In the genomic region with DNA sequence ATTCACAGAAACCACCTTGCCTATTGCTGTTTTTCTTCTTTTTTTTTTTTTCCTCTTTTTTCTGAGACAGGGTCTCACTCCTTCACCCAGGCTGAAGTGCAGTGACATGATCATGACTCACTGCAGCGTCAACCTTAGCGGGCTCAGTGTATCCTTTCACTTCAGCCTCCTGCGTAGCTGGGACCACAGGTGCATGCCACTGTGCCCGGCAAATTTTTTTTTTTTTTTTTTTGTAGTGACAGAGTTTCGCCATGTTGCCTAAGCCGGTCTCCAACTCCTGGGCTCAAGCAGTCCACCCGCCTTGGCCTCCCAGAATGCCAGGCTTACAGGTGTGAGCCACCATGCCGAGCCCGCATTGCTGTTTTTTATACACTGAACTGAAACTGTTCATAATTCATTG, we compare ENCODE assay signal across 9 cellular contexts. TPM values are rescaled to one million over a fixed set of nuclear protein-coding genes. Genes with fewer than 3 reads are reported as not detected.
DNase-seq lines count a peak whose midpoint lies in the region; ATAC-seq and TF ChIP-seq lines count a peak whose summit lies in the region.
"Had no signal": no experiment of that assay in that cellular context is flagged by ENCODE, and none has a peak within 500 bp of the region (broad histone marks: within the 10 kb centered on the region; RNA-seq: fewer than 3 reads in every experiment).

No MANE protein-coding gene starts in this region.

- H3K4me2 ChIP-seq in IMR-90 (ENCODE audit: low read depth, low read length) (0 out of 2 replicates have a peak overlapping the region, but pooled peaks have one; percentile 35), neural progenitor cell (no peak overlapping the region)

- TF ChIP-seq CTCF in GM12865 (IDR thresholded peaks at IDR 0.05; ENCODE audit: insufficient read depth, low read depth, low read length, missing control alignments): no peak
- no peak for TF ChIP-seq CTCF in IMR-90 (conservative IDR thresholded peaks at IDR 0.05; ENCODE audit: low read depth, low read length)
- TF ChIP-seq CTCF in neural progenitor cell (IDR thresholded peaks at IDR 0.05): no peak

- peaks cover 34 to 71% of the 10 kb centered on the region in 2 experiments for H3K79me1 ChIP-seq in IMR-90 (ENCODE audit: low read depth in 1 of 2, low read length in 2 of 2)

- H3K9ac ChIP-seq in IMR-90 (ENCODE audit: low read depth, low read length) (no peak overlapping the region), neural progenitor cell (no peak overlapping the region)

- H2AK5ac ChIP-seq in IMR-90 (ENCODE audit: low read depth, low read length): no peak overlapping the region

- no TSS peak for BruUV-seq in IMR-90 (replicated peaks; lab: Mats Ljungman, UMichigan)

- DNase-seq in GM12865 (ENCODE audit: low read depth) (peak; percentile 22), IMR-90 (peak; percentile 52), renal cortical epithelial cell (ENCODE audit: low read depth) (peak; percentile 73), Ammon's horn (ENCODE audit: low spot score) (no peak), immature natural killer cell (no peak), neural progenitor cell (ENCODE audit: low spot score) (no peak), DMS153 treated with DMSO at 0.1 percent for 48 hours (lab: John Stamatoyannopoulos, UW; ENCODE audit: unreplicated experiment) (no peak)
- peak; percentile 67 to 71 for DNase-seq in activated T-cell treated with anti-CD3 and anti-CD28 coated beads, Interleukin-2, amount 50 U/mL, for 48 hours
- DNase-seq: T1000 had no signal

- H3K9me1 ChIP-seq in IMR-90 (ENCODE audit: insufficient read depth, low read length): peaks cover 28% of the 10 kb centered on the region

- H3K27me3 ChIP-seq in IMR-90 (ENCODE audit: control insufficient read depth, insufficient read depth, low read length): no peaks in the 10 kb centered on the region
- H3K27me3 ChIP-seq in neural progenitor cell: no peaks in the 10 kb centered on the region

- peak overlapping the region in 1 of 6 donors; percentile 12 for H3K27ac Mint-ChIP-seq in immature natural killer cell
- H3K27ac Mint-ChIP-seq in neural progenitor cell: no peak overlapping the region

- no peak overlapping the region for H4K5ac ChIP-seq in IMR-90 (ENCODE audit: low read depth, low read length)

- POLR2A ChIA-PET in IMR-90 (lab: Charles Lee; ENCODE audit: unreplicated experiment): no interaction called here

- H3K9me3 Mint-ChIP-seq in immature natural killer cell (no peaks in the 10 kb centered on the region), neural progenitor cell (no peaks in the 10 kb centered on the region)

- dilution Hi-C loops in IMR-90 (cut with HindIII; ENCODE audit: low sequenced_read_pairs, unreplicated experiment): no loop called here

- H2BK120ac ChIP-seq in IMR-90 (ENCODE audit: low read depth, low read length): no peak overlapping the region

- intact Hi-C loops in IMR-90 (cut with micrococcal nuclease): no loop called here

- in situ Hi-C loops in IMR-90 (cut with MboI; ENCODE audit: low sequenced_read_pairs): no loop called here

- no peak overlapping the region for H4K8ac ChIP-seq in IMR-90 (ENCODE audit: low read depth in 2 of 2, low read length in 2 of 2)

- H3K27me3 Mint-ChIP-seq in immature natural killer cell (ENCODE audit: low read depth in 3 of 3) (no peaks in the 10 kb centered on the region), neural progenitor cell (ENCODE audit: insufficient read depth, low read depth) (peaks cover 2% of the 10 kb centered on the region)

- peak overlapping the region; percentile 18; the same call in 1 of the 2 replicates for H3K4me3 ChIP-seq in GM12865 (ENCODE audit: low read depth, low read length)
- H3K4me3 ChIP-seq in IMR-90 (ENCODE audit: insufficient read depth, low read depth, low read length): no peak overlapping the region
- no peak overlapping the region for H3K4me3 ChIP-seq in neural progenitor cell

- H2AFZ ChIP-seq in IMR-90 (replicated peaks; ENCODE audit: low read length, poor library complexity): no peak overlapping the region
- H2AFZ ChIP-seq in neural progenitor cell (replicated peaks): no peak overlapping the region

- TF ChIP-seq RAD21 in IMR-90 (IDR thresholded peaks at IDR 0.05; ENCODE audit: low read length): no peak

- ATAC-seq in IMR-90 (ENCODE audit: low read depth): no peak

- H2BK5ac ChIP-seq in IMR-90 (ENCODE audit: low read depth, low read length, poor library complexity, severe bottlenecking): no peak overlapping the region

- H3K36me3 ChIP-seq in IMR-90 (ENCODE audit: control insufficient read depth, insufficient read depth, low read length) (peaks cover 3% of the 10 kb centered on the region; the same call in 1 of the 2 replicates), neural progenitor cell (no peaks in the 10 kb centered on the region)

- H3K36me3 Mint-ChIP-seq in immature natural killer cell (no peaks in the 10 kb centered on the region), neural progenitor cell (peaks cover 5% of the 10 kb centered on the region)

- H4K91ac ChIP-seq in IMR-90 (ENCODE audit: insufficient read depth, low read depth, low read length): no peak overlapping the region

- H3K4me3 Mint-ChIP-seq in immature natural killer cell: no peak overlapping the region
- no peak overlapping the region for H3K4me3 Mint-ChIP-seq in neural progenitor cell

- no peak overlapping the region for H3K56ac ChIP-seq in IMR-90 (ENCODE audit: extremely low read depth, insufficient read depth, low read length)

- H3K9me3 ChIP-seq in IMR-90 (ENCODE audit: control insufficient read depth, insufficient read depth, low read length) (no peaks in the 10 kb centered on the region), neural progenitor cell (ENCODE audit: low read depth) (no peaks in the 10 kb centered on the region)

- no peak overlapping the region for H3K23ac ChIP-seq in IMR-90 (ENCODE audit: low read depth, low read length)

- no peak overlapping the region for H3K14ac ChIP-seq in IMR-90 (replicated peaks; ENCODE audit: low read depth, low read length)

- H3K18ac ChIP-seq in IMR-90 (ENCODE audit: low read depth, low read length): no peak overlapping the region

- H3K4me1 Mint-ChIP-seq in immature natural killer cell (peaks cover 79 to 94% of the 10 kb centered on the region in 2 donors), neural progenitor cell (peaks cover 30% of the 10 kb centered on the region)

- H4K20me1 ChIP-seq in IMR-90 (ENCODE audit: insufficient read depth, low read length): peaks cover 76% of the 10 kb centered on the region
- H4K20me1 ChIP-seq in neural progenitor cell (ENCODE audit: low read depth): peaks cover 63% of the 10 kb centered on the region

- H2BK20ac ChIP-seq in IMR-90 (ENCODE audit: low read depth, low read length): no peak overlapping the region

- 88% methylated on average over 3 of the region's 9 CpGs; no CpG with 5 or more reads in 1 of the 2 experiments for WGBS in IMR-90 (ENCODE audit: extremely low coverage in 2 of 2, insufficient read length in 1 of 2), 2 experiments

- TF ChIP-seq POLR2A in IMR-90 (IDR thresholded peaks at IDR 0.05; ENCODE audit: low read depth, low read length): no peak

- H2BK15ac ChIP-seq in IMR-90 (ENCODE audit: low read depth, low read length): no peak overlapping the region

- H3F3A ChIP-seq in neural progenitor cell (ENCODE audit: low read depth): no peaks in the 10 kb centered on the region

- H3K4me1 ChIP-seq in IMR-90 (ENCODE audit: control insufficient read depth, insufficient read depth, low read length) (peaks cover 19% of the 10 kb centered on the region), neural progenitor cell (peaks cover 43% of the 10 kb centered on the region)

- CTCF ChIA-PET in IMR-90 (lab: Yijun Ruan, JAX): interaction anchor here (0.7 to 1.3 kb wide), 4 partner anchors 9 to 926 kb away, joined by 3 to 12 read pairs (median 4); no protein-coding TSS in a partner anchor

- no peak overlapping the region for H2AK9ac ChIP-seq in IMR-90 (replicated peaks; ENCODE audit: low read depth, low read length, poor library complexity)

- peaks cover 89% of the 10 kb centered on the region for H3K79me2 ChIP-seq in neural progenitor cell (ENCODE audit: low read depth)

- no peak overlapping the region for H3K27ac ChIP-seq in IMR-90 (ENCODE audit: insufficient read depth, low read length)
- no peak overlapping the region for H3K27ac ChIP-seq in neural progenitor cell

- H3K4ac ChIP-seq in IMR-90 (ENCODE audit: low read depth, low read length): no peak overlapping the region

TF ChIP-seq in IMR-90, 13 proteins besides CTCF, POLR2A, EP300 and RAD21:
- TF ChIP-seq RCOR1 (IDR thresholded peaks at IDR 0.05; ENCODE audit: insufficient replicate concordance, low read length) (no peak), RFX5 (IDR thresholded peaks at IDR 0.05; ENCODE audit: low read depth, low read length) (no peak), CEBPB (IDR thresholded peaks at IDR 0.05; ENCODE audit: low read depth, low read length) (no peak), MXI1 (IDR thresholded peaks at IDR 0.05; ENCODE audit: borderline replicate concordance, low read depth, low read length) (no peak), SMC3 (IDR thresholded peaks at IDR 0.05; ENCODE audit: low read depth, low read length) (no peak), MAZ (IDR thresholded peaks at IDR 0.05; ENCODE audit: borderline replicate concordance, low read depth, low read length) (no peak)
- TF ChIP-seq, protein P1, sequence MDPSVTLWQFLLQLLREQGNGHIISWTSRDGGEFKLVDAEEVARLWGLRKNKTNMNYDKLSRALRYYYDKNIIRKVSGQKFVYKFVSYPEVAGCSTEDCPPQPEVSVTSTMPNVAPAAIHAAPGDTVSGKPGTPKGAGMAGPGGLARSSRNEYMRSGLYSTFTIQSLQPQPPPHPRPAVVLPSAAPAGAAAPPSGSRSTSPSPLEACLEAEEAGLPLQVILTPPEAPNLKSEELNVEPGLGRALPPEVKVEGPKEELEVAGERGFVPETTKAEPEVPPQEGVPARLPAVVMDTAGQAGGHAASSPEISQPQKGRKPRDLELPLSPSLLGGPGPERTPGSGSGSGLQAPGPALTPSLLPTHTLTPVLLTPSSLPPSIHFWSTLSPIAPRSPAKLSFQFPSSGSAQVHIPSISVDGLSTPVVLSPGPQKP (IDR thresholded peaks at IDR 0.05; ENCODE audit: borderline replicate concordance, low read depth, low read length): no peak
- TF ChIP-seq, protein P2, sequence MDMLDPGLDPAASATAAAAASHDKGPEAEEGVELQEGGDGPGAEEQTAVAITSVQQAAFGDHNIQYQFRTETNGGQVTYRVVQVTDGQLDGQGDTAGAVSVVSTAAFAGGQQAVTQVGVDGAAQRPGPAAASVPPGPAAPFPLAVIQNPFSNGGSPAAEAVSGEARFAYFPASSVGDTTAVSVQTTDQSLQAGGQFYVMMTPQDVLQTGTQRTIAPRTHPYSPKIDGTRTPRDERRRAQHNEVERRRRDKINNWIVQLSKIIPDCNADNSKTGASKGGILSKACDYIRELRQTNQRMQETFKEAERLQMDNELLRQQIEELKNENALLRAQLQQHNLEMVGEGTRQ (IDR thresholded peaks at IDR 0.05; ENCODE audit: low read depth, low read length): no peak

RNA-seq across cellular contexts. Expression of a gene that starts 13.8 kb away (rescaled TPM):
- total RNA-seq in IMR-90 (2012; rRNA removed) (18.8 and 21.9 TPM in 2 replicates), renal cortical epithelial cell (35.6 and 67.5 TPM in 2 replicates), neural progenitor cell (ENCODE audit: low replicate concordance) (20.3 and 22.2 TPM in 2 replicates)
- polyA plus RNA-seq in IMR-90 (2012; rRNA removed) (3.8 TPM in 2 replicates), immature natural killer cell (10 to 100 TPM in 2 of 3 donors, 1 to 10 TPM in 1; 5.8 to 16.7 (median 10.2) TPM)
- polyA plus RNA-seq in IMR-90 (2012; cell fraction: cytosol; rRNA removed): 0.77 and 0.82 TPM in 2 replicates
- polyA plus RNA-seq in IMR-90 (2012; cell fraction: nucleus; rRNA removed; ENCODE audit: low replicate concordance): 2.2 and 13.9 TPM in 2 replicates

Comparison
In these comparisons a context has a peak if more than half of its experiments do, and no peak if none do; other contexts are left out.
1. DNase-seq: peak in GM12865 (single experiment), IMR-90 (single experiment), activated T-cell treated with anti-CD3 and anti-CD28 coated beads, Interleukin-2, amount 50 U/mL, for 48 hours (2 of 2) and renal cortical epithelial cell (single experiment); none in Ammon's horn (single experiment), immature natural killer cell (0 of 3), neural progenitor cell (single experiment) and DMS153 treated with DMSO at 0.1 percent for 48 hours (single experiment).